33 cellular contexts compared by ENCODE assay signal in the genomic region with DNA sequence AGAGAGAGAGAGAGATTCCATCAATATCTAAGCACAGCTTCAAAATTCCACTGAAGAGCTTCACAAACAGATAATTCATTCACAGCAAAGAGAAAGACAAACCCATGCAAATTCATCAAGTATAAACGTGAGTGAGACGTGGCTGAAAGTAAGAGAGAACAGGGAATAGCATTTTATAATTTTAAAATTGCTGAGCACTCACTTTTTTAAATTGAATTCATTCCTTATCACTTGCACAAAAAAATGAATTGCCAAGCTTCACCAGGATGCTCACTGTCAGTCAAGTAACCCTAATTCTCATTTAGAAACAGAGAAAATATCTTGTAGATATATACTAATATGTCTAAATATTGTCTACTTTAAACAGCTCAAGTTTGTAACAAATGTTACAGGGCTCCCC. TPM values are rescaled to one million over a fixed set of nuclear protein-coding genes. Genes with fewer than 3 reads are reported as not detected.
"Had no signal": no experiment of that assay in that cellular context is flagged by ENCODE, and none has a peak within 500 bp of the region (broad histone marks: within the 10 kb centered on the region; RNA-seq: fewer than 3 reads in every experiment).

No MANE protein-coding gene starts in this region.

- H3K4me1 ChIP-seq: pancreas, prostate gland, right atrium auricular region, spleen, suprapubic skin, testis, tibial artery, transverse colon, upper lobe of right lung, uterus had no signal

- H3K4me3 ChIP-seq: pancreas, prostate gland, right atrium auricular region, skin epidermis, smooth muscle cell, spleen, suprapubic skin, testis, tibial artery, transverse colon, upper lobe of right lung, uterus had no signal

- H3K4me2 ChIP-seq: smooth muscle cell had no signal

- H3K4me1 Mint-ChIP-seq: natural killer cell; nephron; neural crest cell; stimulated activated memory B cell treated with anti-CD40 and anti-IgM and Interleukin-4, amounts not matched to agents 10 μg/mL and 1 μg/mL and 100 μg/mL, for 72 hours; stimulated activated naive CD8-positive, alpha-beta T cell treated with anti-CD3 and anti-CD28 coated beads, Interleukin-15, amount 100 ng/mL, for 72 hours had no signal

- H3K9me3 ChIP-seq: neutrophil, pancreas, prostate gland, right atrium auricular region, spleen, suprapubic skin, testis, tibial artery, transverse colon, upper lobe of right lung, uterus had no signal

- ATAC-seq: naive thymus-derived CD4-positive, alpha-beta T cell; natural killer cell; pancreas; sciatic nerve; stimulated activated memory B cell treated with anti-CD40 and anti-IgM and Interleukin-4, amounts not matched to agents 10 μg/mL and 1 μg/mL and 100 μg/mL, for 72 hours; stimulated activated naive CD8-positive, alpha-beta T cell treated with anti-CD3 and anti-CD28 coated beads, Interleukin-15, amount 100 ng/mL, for 72 hours; stimulated activated naive CD8-positive, alpha-beta T cell treated with anti-CD3 and anti-CD28 coated beads, Interleukin-15, Interleukin-2, amounts not matched to agents 100 U/mL and 50 U/mL, for 24 hours; upper lobe of right lung had no signal

- H3K4me3 Mint-ChIP-seq: naive thymus-derived CD4-positive, alpha-beta T cell; natural killer cell; nephron; neural crest cell; stimulated activated memory B cell treated with anti-CD40 and anti-IgM and Interleukin-4, amounts not matched to agents 10 μg/mL and 1 μg/mL and 100 μg/mL, for 72 hours; stimulated activated naive CD8-positive, alpha-beta T cell treated with anti-CD3 and anti-CD28 coated beads, Interleukin-15, amount 100 ng/mL, for 72 hours; type B pancreatic cell had no signal

- H3K9me3 Mint-ChIP-seq: naive thymus-derived CD4-positive, alpha-beta T cell; natural killer cell; nephron; neural crest cell; stimulated activated memory B cell treated with anti-CD40 and anti-IgM and Interleukin-4, amounts not matched to agents 10 μg/mL and 1 μg/mL and 100 μg/mL, for 72 hours; stimulated activated naive CD8-positive, alpha-beta T cell treated with anti-CD3 and anti-CD28 coated beads, Interleukin-15, amount 100 ng/mL, for 72 hours; type B pancreatic cell had no signal

- H3K36me3 Mint-ChIP-seq: naive thymus-derived CD4-positive, alpha-beta T cell; natural killer cell; stimulated activated memory B cell treated with anti-CD40 and anti-IgM and Interleukin-4, amounts not matched to agents 10 μg/mL and 1 μg/mL and 100 μg/mL, for 72 hours; type B pancreatic cell had no signal

- H3K36me3 ChIP-seq: neutrophil, pancreas, prostate gland, right atrium auricular region, spleen, suprapubic skin, tibial artery, transverse colon, upper lobe of right lung, uterus had no signal

- H3K27me3 ChIP-seq: pancreas, right atrium auricular region, spleen, suprapubic skin, testis, transverse colon, upper lobe of right lung, uterus had no signal

- DNase-seq: naive thymus-derived CD4-positive, alpha-beta T cell; natural killer cell; nucleus accumbens; pancreas; retina; spleen; stimulated activated CD4-positive, alpha-beta T cell treated with anti-CD3 and anti-CD28 coated beads, Interleukin-12 subunit alpha, Interleukin-12 subunit beta, amount 100 ng/mL, for 4 hours; stimulated activated CD4-positive, alpha-beta T cell treated with anti-CD3 and anti-CD28 coated beads, Interleukin-1b, Interleukin-23, amount 100 ng/mL, for 48 hours; stimulated activated CD4-positive, alpha-beta T cell treated with anti-CD3 and anti-CD28 coated beads, Interleukin-4, amount 100 ng/mL, for 1 hour; stimulated activated CD4-positive, alpha-beta T cell treated with anti-CD3 and anti-CD28 coated beads, Interleukin-4, amount 100 ng/mL, for 4 hours; stimulated activated CD8-positive, alpha-beta memory T cell treated with anti-CD3 and anti-CD28 coated beads, Interleukin-4, amount 100 ng/mL, for 48 hours; stimulated activated naive CD4-positive, alpha-beta T cell; stimulated activated naive CD8-positive, alpha-beta T cell treated with anti-CD3 and anti-CD28 coated beads, Interleukin-15, amount 100 ng/mL, for 72 hours; stimulated activated naive CD8-positive, alpha-beta T cell treated with anti-CD3 and anti-CD28 coated beads, Interleukin-15, Interleukin-2, amounts not matched to agents 100 U/mL and 50 U/mL, for 24 hours; substantia nigra; testis; tibial artery; transverse colon; upper lobe of right lung; uterus had no signal

- H3K27ac ChIP-seq: neutrophil, pancreas, prostate gland, right atrium auricular region, skin epidermis, spleen, suprapubic skin, testis, tibial artery, transverse colon, upper lobe of right lung, uterus had no signal

- H3K27ac Mint-ChIP-seq: natural killer cell; nephron; stimulated activated memory B cell treated with anti-CD40 and anti-IgM and Interleukin-4, amounts not matched to agents 10 μg/mL and 1 μg/mL and 100 μg/mL, for 72 hours; stimulated activated naive CD8-positive, alpha-beta T cell treated with anti-CD3 and anti-CD28 coated beads, Interleukin-15, amount 100 ng/mL, for 72 hours; type B pancreatic cell had no signal

- FAIRE-seq: pancreas had no signal

RNA-seq across cellular contexts. Expression of a gene that starts 40.5 kb away (rescaled TPM):
- total RNA-seq: naive thymus-derived CD4-positive, alpha-beta T cell; natural killer cell; osteocyte; pulmonary artery endothelial cell; smooth muscle cell had no signal
- polyA plus RNA-seq: naive thymus-derived CD4-positive, alpha-beta T cell; smooth muscle cell had no signal
